ENCODE assay signal across 20 cellular contexts in genomic region chr10:75239391-75239790, GRCh38.
"Had no signal": no experiment of that assay in that cellular context is flagged by ENCODE, and none has a peak within 500 bp of the region (broad histone marks: within the 10 kb centered on the region; RNA-seq: fewer than 3 reads in every experiment).

No MANE protein-coding gene starts in this region.

- H3K36me3 ChIP-seq: left ventricle myocardium inferior, lower lobe of right lung, neutrophil, right atrium auricular region, tibial nerve had no signal

- FAIRE-seq: endothelial cell of umbilical vein, kidney had no signal

- H3K27me3 Mint-ChIP-seq: memory B cell; natural killer cell treated with Interleukin-12 subunit alpha and Interleukin-12 subunit beta and Interleukin-15 and Interleukin-18, amount 100 ng/mL, for 72 hours; stimulated activated memory B cell treated with anti-CD40 and anti-IgM and Interleukin-4, amounts not matched to agents 10 μg/mL and 1 μg/mL and 100 μg/mL, for 72 hours; stimulated activated naive CD8-positive, alpha-beta T cell treated with anti-CD3 and anti-CD28 coated beads, Interleukin-15, Interleukin-2, amounts not matched to agents 100 ng/mL and 50 ng/mL, for 24 hours had no signal

- H3K9me3 ChIP-seq: lower lobe of right lung, neutrophil, right atrium auricular region, testis, tibial nerve had no signal

- H3K4me3 Mint-ChIP-seq: endodermal cell; memory B cell; natural killer cell treated with Interleukin-12 subunit alpha and Interleukin-12 subunit beta and Interleukin-15 and Interleukin-18, amount 100 ng/mL, for 72 hours; stimulated activated memory B cell treated with anti-CD40 and anti-IgM and Interleukin-4, amounts not matched to agents 10 μg/mL and 1 μg/mL and 100 μg/mL, for 72 hours; stimulated activated naive CD8-positive, alpha-beta T cell treated with anti-CD3 and anti-CD28 coated beads, Interleukin-15, Interleukin-2, amounts not matched to agents 100 ng/mL and 50 ng/mL, for 24 hours had no signal

- H3K9me3 Mint-ChIP-seq: endodermal cell; memory B cell; natural killer cell treated with Interleukin-12 subunit alpha and Interleukin-12 subunit beta and Interleukin-15 and Interleukin-18, amount 100 ng/mL, for 72 hours; stimulated activated memory B cell treated with anti-CD40 and anti-IgM and Interleukin-4, amounts not matched to agents 10 μg/mL and 1 μg/mL and 100 μg/mL, for 72 hours; stimulated activated naive CD8-positive, alpha-beta T cell treated with anti-CD3 and anti-CD28 coated beads, Interleukin-15, Interleukin-2, amounts not matched to agents 100 ng/mL and 50 ng/mL, for 24 hours had no signal

- H3K4me3 ChIP-seq: coronary artery, left ventricle myocardium inferior, lower lobe of right lung, right atrium auricular region, testis, tibial nerve had no signal

- DNase-seq: effector CD4-positive, alpha-beta T cell; endodermal cell; erythroblast; foreskin keratinocyte; kidney; left cardiac atrium; left ventricle myocardium inferior; lower lobe of right lung; midbrain; stimulated activated CD4-positive, alpha-beta T cell treated with anti-CD3 and anti-CD28 coated beads, Interleukin-4, amount 100 ng/mL, for 24 hours; testis had no signal

- H3K27me3 ChIP-seq: foreskin keratinocyte, neutrophil, right atrium auricular region, testis, tibial nerve had no signal

- H3K27ac ChIP-seq: coronary artery, foreskin keratinocyte, left ventricle myocardium inferior, lower lobe of right lung, neutrophil, right atrium auricular region, testis, tibial nerve had no signal

- H3K27ac Mint-ChIP-seq: endodermal cell; memory B cell; natural killer cell treated with Interleukin-12 subunit alpha and Interleukin-12 subunit beta and Interleukin-15 and Interleukin-18, amount 100 ng/mL, for 72 hours; stimulated activated memory B cell treated with anti-CD40 and anti-IgM and Interleukin-4, amounts not matched to agents 10 μg/mL and 1 μg/mL and 100 μg/mL, for 72 hours; stimulated activated naive CD8-positive, alpha-beta T cell treated with anti-CD3 and anti-CD28 coated beads, Interleukin-15, Interleukin-2, amounts not matched to agents 100 ng/mL and 50 ng/mL, for 24 hours had no signal

- H3K36me3 Mint-ChIP-seq: memory B cell; natural killer cell treated with Interleukin-12 subunit alpha and Interleukin-12 subunit beta and Interleukin-15 and Interleukin-18, amount 100 ng/mL, for 72 hours; stimulated activated memory B cell treated with anti-CD40 and anti-IgM and Interleukin-4, amounts not matched to agents 10 μg/mL and 1 μg/mL and 100 μg/mL, for 72 hours had no signal

- H3K4me1 ChIP-seq: foreskin keratinocyte, testis had no signal
